31 cellular contexts compared by ENCODE assay signal in genomic region chr18:62899534-62899933, GRCh38.
"Had no signal": no experiment of that assay in that cellular context is flagged by ENCODE, and none has a peak within 500 bp of the region (broad histone marks: within the 10 kb centered on the region; RNA-seq: fewer than 3 reads in every experiment).

No MANE protein-coding gene starts in this region.

- H2AFZ ChIP-seq: neural progenitor cell, parathyroid adenoma had no signal

- H3K36me3 ChIP-seq: ovary had no signal

- H3K27me3 ChIP-seq: neural progenitor cell, ovary, spleen, suprapubic skin, testis, tibial artery, transverse colon, upper lobe of right lung, vagina had no signal

- H3K9me3 ChIP-seq: ovary, psoas muscle, spleen, suprapubic skin, testis, tibial artery, transverse colon, upper lobe of right lung, vagina had no signal

- H3K9ac ChIP-seq: neural progenitor cell, parathyroid adenoma had no signal

- H3K36me3 Mint-ChIP-seq: natural killer cell had no signal

- H3K9me3 Mint-ChIP-seq: natural killer cell; nephron; neural progenitor cell; stimulated activated memory B cell treated with anti-CD40 and anti-IgM and Interleukin-4, amounts not matched to agents 10 μg/mL and 1 μg/mL and 100 μg/mL, for 72 hours; stimulated activated naive CD8-positive, alpha-beta T cell treated with anti-CD3 and anti-CD28 coated beads, Interleukin-15, amount 100 ng/mL, for 72 hours; type B pancreatic cell had no signal

- H3K4me2 ChIP-seq: neural progenitor cell, smooth muscle cell had no signal

- H3K79me2 ChIP-seq: parathyroid adenoma had no signal

- H3K4me1 Mint-ChIP-seq: natural killer cell; neural progenitor cell; stimulated activated memory B cell treated with anti-CD40 and anti-IgM and Interleukin-4, amounts not matched to agents 10 μg/mL and 1 μg/mL and 100 μg/mL, for 72 hours; stimulated activated naive CD8-positive, alpha-beta T cell treated with anti-CD3 and anti-CD28 coated beads, Interleukin-15, amount 100 ng/mL, for 72 hours had no signal

- H3K27ac ChIP-seq: neural progenitor cell, ovary, parathyroid adenoma, psoas muscle, skin epidermis, spleen, suprapubic skin, testis, tibial artery, transverse colon, upper lobe of right lung, vagina had no signal

- H3K4me3 ChIP-seq: neural progenitor cell, ovary, psoas muscle, skin epidermis, smooth muscle cell, spleen, suprapubic skin, testis, tibial artery, transverse colon, upper lobe of right lung, vagina had no signal

- H3K4me3 Mint-ChIP-seq: natural killer cell; nephron; neural progenitor cell; stimulated activated memory B cell treated with anti-CD40 and anti-IgM and Interleukin-4, amounts not matched to agents 10 μg/mL and 1 μg/mL and 100 μg/mL, for 72 hours; stimulated activated naive CD8-positive, alpha-beta T cell treated with anti-CD3 and anti-CD28 coated beads, Interleukin-15, amount 100 ng/mL, for 72 hours; type B pancreatic cell had no signal

- H3K4me1 ChIP-seq: neural progenitor cell, psoas muscle, spleen, suprapubic skin, testis, tibial artery, transverse colon, upper lobe of right lung, vagina had no signal

- H3K27ac Mint-ChIP-seq: natural killer cell; nephron; neural progenitor cell; progenitor cell of endocrine pancreas; stimulated activated memory B cell treated with anti-CD40 and anti-IgM and Interleukin-4, amounts not matched to agents 10 μg/mL and 1 μg/mL and 100 μg/mL, for 72 hours; stimulated activated naive CD8-positive, alpha-beta T cell treated with anti-CD3 and anti-CD28 coated beads, Interleukin-15, amount 100 ng/mL, for 72 hours; type B pancreatic cell had no signal

- ATAC-seq: natural killer cell; psoas muscle; right cardiac atrium; sciatic nerve; stimulated activated memory B cell treated with anti-CD40 and anti-IgM and Interleukin-4, amounts not matched to agents 10 μg/mL and 1 μg/mL and 100 μg/mL, for 72 hours; stimulated activated naive CD8-positive, alpha-beta T cell treated with anti-CD3 and anti-CD28 coated beads, Interleukin-15, amount 100 ng/mL, for 72 hours; stimulated activated naive CD8-positive, alpha-beta T cell treated with anti-CD3 and anti-CD28 coated beads, Interleukin-15, Interleukin-2, amounts not matched to agents 100 U/mL and 50 U/mL, for 24 hours; upper lobe of right lung had no signal

- H3K27me3 Mint-ChIP-seq: progenitor cell of endocrine pancreas; stimulated activated memory B cell treated with anti-CD40 and anti-IgM and Interleukin-4, amounts not matched to agents 10 μg/mL and 1 μg/mL and 100 μg/mL, for 72 hours; stimulated activated naive CD8-positive, alpha-beta T cell treated with anti-CD3 and anti-CD28 coated beads, Interleukin-15, amount 100 ng/mL, for 72 hours; type B pancreatic cell had no signal

- DNase-seq: natural killer cell; occipital lobe; ovary; posterior cingulate gyrus; psoas muscle; right cardiac atrium; spleen; stimulated activated CD4-positive, alpha-beta T cell treated with anti-CD3 and anti-CD28 coated beads, Interleukin-12 subunit alpha, Interleukin-12 subunit beta, amount 100 ng/mL, for 4 hours; stimulated activated CD4-positive, alpha-beta T cell treated with anti-CD3 and anti-CD28 coated beads, Interleukin-1b, Interleukin-23, amount 100 ng/mL, for 48 hours; stimulated activated CD4-positive, alpha-beta T cell treated with anti-CD3 and anti-CD28 coated beads, Interleukin-4, amount 100 ng/mL, for 1 hour; stimulated activated CD4-positive, alpha-beta T cell treated with anti-CD3 and anti-CD28 coated beads, Interleukin-4, amount 100 ng/mL, for 4 hours; stimulated activated CD8-positive, alpha-beta memory T cell treated with anti-CD3 and anti-CD28 coated beads, Interleukin-4, amount 100 ng/mL, for 48 hours; stimulated activated naive CD4-positive, alpha-beta T cell; stimulated activated naive CD8-positive, alpha-beta T cell treated with anti-CD3 and anti-CD28 coated beads, Interleukin-15, amount 100 ng/mL, for 72 hours; stimulated activated naive CD8-positive, alpha-beta T cell treated with anti-CD3 and anti-CD28 coated beads, Interleukin-15, Interleukin-2, amounts not matched to agents 100 U/mL and 50 U/mL, for 24 hours; substantia nigra; testis; tibial artery; transverse colon; upper lobe of right lung had no signal
